1 cellular context compared by ENCODE assay signal in the genomic region with DNA sequence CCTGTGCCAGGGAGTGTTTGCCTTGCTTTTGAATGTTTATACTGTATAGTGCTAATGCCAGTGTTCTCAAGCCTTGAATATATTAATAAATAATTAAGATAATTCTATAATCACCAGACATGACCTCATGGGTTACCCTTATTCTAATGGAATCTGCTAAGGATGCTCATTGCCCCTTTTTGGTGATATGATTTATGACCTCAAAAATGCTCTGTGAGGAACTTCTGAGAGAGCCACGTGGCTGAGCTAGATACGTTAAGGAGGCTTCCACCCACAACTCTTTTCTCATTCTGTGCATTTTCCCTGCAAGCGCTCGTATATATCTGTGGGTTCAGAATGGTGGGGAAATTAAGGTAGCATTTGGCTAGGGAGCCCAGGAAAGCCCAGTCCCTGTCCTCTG.
TF ChIP-seq lines count a peak whose summit lies in the region.

No MANE protein-coding gene starts in this region.

TF ChIP-seq in K562, 482 proteins besides CTCF, POLR2A, EP300 and RAD21 (continued from another document):
- TF ChIP-seq, protein P1, sequence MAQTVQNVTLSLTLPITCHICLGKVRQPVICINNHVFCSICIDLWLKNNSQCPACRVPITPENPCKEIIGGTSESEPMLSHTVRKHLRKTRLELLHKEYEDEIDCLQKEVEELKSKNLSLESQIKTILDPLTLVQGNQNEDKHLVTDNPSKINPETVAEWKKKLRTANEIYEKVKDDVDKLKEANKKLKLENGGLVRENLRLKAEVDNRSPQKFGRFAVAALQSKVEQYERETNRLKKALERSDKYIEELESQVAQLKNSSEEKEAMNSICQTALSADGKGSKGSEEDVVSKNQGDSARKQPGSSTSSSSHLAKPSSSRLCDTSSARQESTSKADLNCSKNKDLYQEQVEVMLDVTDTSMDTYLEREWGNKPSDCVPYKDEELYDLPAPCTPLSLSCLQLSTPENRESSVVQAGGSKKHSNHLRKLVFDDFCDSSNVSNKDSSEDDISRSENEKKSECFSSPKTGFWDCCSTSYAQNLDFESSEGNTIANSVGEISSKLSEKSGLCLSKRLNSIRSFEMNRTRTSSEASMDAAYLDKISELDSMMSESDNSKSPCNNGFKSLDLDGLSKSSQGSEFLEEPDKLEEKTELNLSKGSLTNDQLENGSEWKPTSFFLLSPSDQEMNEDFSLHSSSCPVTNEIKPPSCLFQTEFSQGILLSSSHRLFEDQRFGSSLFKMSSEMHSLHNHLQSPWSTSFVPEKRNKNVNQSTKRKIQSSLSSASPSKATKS (CRISPR knock-in tag; IDR thresholded peaks at IDR 0.05): no peak
- TF ChIP-seq JUN (IDR thresholded peaks at IDR 0.05; ENCODE audit: borderline replicate concordance, low read depth, low read length): no peak
- TF ChIP-seq JUN (CRISPR knock-in tag; IDR thresholded peaks at IDR 0.05; ENCODE audit: borderline replicate concordance): no peak
- TF ChIP-seq, protein P2, sequence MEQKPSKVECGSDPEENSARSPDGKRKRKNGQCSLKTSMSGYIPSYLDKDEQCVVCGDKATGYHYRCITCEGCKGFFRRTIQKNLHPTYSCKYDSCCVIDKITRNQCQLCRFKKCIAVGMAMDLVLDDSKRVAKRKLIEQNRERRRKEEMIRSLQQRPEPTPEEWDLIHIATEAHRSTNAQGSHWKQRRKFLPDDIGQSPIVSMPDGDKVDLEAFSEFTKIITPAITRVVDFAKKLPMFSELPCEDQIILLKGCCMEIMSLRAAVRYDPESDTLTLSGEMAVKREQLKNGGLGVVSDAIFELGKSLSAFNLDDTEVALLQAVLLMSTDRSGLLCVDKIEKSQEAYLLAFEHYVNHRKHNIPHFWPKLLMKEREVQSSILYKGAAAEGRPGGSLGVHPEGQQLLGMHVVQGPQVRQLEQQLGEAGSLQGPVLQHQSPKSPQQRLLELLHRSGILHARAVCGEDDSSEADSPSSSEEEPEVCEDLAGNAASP (IDR thresholded peaks at IDR 0.05): no peak
- no peak for TF ChIP-seq PTRF (tag; IDR thresholded peaks at IDR 0.05)
- TF ChIP-seq MEIS2 (IDR thresholded peaks at IDR 0.05; ENCODE audit: partially characterized antibody): peak; percentile 71
- TF ChIP-seq OTX1 (CRISPR knock-in tag; IDR thresholded peaks at IDR 0.05): no peak
TF ChIP-seq in K562: peak in this region for 4.
